Comparison of ENCODE assay signal across 2 cellular contexts in the genomic region with DNA sequence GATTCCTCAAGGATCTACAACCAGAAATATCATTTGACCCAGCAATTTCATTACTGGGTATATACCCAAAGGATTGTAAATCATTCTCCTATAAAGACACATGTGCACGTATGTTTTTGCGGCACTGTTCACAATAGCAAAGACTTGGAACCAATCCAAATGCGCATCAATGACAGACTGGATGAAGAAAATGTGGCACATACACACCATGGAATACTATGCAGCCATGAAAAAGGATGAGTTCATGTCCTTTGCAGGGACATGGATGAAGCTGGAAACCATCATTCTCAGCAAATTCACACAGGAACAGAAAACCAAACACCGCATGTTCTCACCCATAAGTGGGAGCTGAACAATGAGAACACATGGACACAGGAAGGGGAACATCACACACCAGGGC.
TF ChIP-seq lines count a peak whose summit lies in the region.

No MANE protein-coding gene starts in this region.

TF ChIP-seq in HEK293, 187 proteins besides CTCF, POLR2A, EP300 and RAD21:
- TF ChIP-seq ZNF146 (tag by site-specific recombination; IDR thresholded peaks at IDR 0.05): peak; percentile 97
- TF ChIP-seq, protein P1, sequence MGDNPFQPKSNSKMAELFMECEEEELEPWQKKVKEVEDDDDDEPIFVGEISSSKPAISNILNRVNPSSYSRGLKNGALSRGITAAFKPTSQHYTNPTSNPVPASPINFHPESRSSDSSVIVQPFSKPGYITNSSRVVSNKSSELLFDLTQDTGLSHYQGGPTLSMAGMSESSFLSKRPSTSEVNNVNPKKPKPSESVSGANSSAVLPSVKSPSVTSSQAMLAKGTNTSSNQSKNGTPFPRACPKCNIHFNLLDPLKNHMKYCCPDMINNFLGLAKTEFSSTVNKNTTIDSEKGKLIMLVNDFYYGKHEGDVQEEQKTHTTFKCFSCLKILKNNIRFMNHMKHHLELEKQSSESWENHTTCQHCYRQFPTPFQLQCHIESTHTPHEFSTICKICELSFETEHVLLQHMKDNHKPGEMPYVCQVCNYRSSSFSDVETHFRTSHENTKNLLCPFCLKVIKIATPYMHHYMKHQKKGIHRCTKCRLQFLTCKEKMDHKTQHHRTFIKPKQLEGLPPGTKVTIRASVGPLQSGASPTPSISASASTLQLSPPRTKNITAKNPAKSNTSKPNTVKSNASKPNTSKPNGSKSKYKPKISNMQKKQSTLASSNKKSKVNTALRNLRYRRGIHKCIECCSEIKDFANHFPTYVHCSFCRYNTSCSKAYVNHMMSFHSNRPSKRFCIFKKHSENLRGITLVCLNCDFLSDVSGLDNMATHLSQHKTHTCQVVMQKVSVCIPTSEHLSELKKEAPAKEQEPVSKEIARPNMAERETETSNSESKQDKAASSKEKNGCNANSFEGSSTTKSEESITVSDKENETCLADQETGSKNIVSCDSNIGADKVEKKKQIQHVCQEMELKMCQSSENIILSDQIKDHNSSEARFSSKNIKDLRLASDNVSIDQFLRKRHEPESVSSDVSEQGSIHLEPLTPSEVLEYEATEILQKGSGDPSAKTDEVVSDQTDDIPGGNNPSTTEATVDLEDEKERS (tag by site-specific recombination; IDR thresholded peaks at IDR 0.05): peak; percentile 78; the same call in 1 of the 2 replicates
TF ChIP-seq in HEK293: peak in this region for 2; not testable (repeated sequence) for 185.

TF ChIP-seq in K562, 482 proteins besides CTCF, POLR2A, EP300 and RAD21:
- TF ChIP-seq ZNF146 (CRISPR knock-in tag; IDR thresholded peaks at IDR 0.05; ENCODE audit: unreplicated experiment): peak; percentile 58
